Comparison of ENCODE assay signal across 1 cellular context in genomic region chr3:141710888-141711616, GRCh38.
TF ChIP-seq lines count a peak whose summit lies in the region.

No MANE protein-coding gene starts in this region.

TF ChIP-seq in SK-N-SH treated with all-trans-retinoic acid at 6 μM for 48 hours, 23 proteins besides CTCF, POLR2A, EP300 and RAD21 (continued from another document):
- TF ChIP-seq PATZ1 (CRISPR knock-in tag; IDR thresholded peaks at IDR 0.05; ENCODE audit: borderline replicate concordance) (no peak), ZNF8 (CRISPR knock-in tag; IDR thresholded peaks at IDR 0.05) (no peak), CSDC2 (CRISPR knock-in tag; IDR thresholded peaks at IDR 0.05) (no peak), RARB (CRISPR knock-in tag; IDR thresholded peaks at IDR 0.05) (no peak)
